Comparison of ENCODE assay signal across 1 cellular context in the genomic region with DNA sequence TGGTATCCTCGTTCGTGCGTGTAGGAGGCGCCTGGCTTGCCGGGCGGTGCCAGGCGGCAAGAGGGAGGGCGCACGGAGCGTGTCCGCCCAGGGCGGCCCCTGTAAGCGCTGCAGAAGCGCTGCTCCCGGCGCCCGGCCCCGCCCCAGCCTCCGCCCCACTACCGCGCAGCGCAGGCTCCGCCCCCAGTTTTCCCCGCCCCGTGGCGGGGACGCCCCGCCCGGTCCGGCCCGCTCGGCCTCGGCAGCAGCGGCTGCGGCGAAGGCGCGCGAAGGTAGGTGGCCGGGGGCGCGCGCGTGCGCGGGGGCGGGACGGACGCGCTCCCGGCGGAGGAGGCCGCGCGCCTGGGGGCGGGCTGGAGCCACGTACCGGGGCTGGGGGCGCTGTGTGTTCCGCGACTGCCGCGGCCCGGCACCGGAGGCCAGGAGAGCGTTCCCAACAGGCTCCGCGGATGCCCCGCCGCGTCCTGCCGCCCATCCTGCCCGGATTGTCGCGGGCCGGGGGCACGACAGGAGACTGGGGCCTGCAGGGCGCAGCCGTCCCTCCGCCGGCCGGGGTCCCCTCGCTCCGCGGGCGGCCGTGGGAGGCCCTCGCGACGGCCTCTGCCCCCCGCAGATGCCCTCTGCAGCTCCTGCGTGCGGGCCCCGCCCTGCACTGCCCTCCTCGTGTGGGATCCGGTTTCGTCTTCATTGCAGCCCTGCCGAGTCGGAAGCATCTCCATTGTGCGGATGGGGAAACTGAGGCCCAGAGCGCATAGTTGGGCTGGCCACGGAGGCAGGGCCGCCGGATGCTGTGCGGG.
TF ChIP-seq lines count a peak whose summit lies in the region.

No MANE protein-coding gene starts in this region.

TF ChIP-seq in HepG2, 621 proteins besides CTCF, POLR2A, EP300 and RAD21 (continued from another document and continues in another):
- TF ChIP-seq, protein P1, sequence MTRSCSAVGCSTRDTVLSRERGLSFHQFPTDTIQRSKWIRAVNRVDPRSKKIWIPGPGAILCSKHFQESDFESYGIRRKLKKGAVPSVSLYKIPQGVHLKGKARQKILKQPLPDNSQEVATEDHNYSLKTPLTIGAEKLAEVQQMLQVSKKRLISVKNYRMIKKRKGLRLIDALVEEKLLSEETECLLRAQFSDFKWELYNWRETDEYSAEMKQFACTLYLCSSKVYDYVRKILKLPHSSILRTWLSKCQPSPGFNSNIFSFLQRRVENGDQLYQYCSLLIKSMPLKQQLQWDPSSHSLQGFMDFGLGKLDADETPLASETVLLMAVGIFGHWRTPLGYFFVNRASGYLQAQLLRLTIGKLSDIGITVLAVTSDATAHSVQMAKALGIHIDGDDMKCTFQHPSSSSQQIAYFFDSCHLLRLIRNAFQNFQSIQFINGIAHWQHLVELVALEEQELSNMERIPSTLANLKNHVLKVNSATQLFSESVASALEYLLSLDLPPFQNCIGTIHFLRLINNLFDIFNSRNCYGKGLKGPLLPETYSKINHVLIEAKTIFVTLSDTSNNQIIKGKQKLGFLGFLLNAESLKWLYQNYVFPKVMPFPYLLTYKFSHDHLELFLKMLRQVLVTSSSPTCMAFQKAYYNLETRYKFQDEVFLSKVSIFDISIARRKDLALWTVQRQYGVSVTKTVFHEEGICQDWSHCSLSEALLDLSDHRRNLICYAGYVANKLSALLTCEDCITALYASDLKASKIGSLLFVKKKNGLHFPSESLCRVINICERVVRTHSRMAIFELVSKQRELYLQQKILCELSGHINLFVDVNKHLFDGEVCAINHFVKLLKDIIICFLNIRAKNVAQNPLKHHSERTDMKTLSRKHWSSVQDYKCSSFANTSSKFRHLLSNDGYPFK (CRISPR knock-in tag; IDR thresholded peaks at IDR 0.05; ENCODE audit: borderline replicate concordance), result no peak
- TF ChIP-seq NR3C1 (CRISPR knock-in tag; IDR thresholded peaks at IDR 0.05), result no peak
- TF ChIP-seq, protein P2, sequence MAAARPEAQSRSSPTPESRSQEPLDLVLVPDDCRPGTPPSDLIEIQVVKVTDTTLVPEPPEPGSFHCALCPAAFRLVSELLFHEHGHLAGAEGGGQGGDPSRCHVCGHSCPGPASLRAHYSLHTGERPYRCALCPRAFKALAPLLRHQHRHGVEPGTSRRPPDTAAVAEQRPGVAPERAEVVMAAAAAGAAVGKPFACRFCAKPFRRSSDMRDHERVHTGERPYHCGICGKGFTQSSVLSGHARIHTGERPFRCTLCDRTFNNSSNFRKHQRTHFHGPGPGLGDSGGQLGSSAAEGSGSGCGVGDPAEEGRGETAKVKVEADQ (CRISPR knock-in tag; IDR thresholded peaks at IDR 0.05; ENCODE audit: borderline replicate concordance), result peak; percentile 33; the same call in 1 of the 2 replicates
- TF ChIP-seq ZMAT3 (CRISPR knock-in tag; conservative IDR thresholded peaks at IDR 0.05), result no peak
- no peak for TF ChIP-seq ZNF841 (CRISPR knock-in tag; IDR thresholded peaks at IDR 0.05; ENCODE audit: borderline replicate concordance)
- TF ChIP-seq, protein P3, sequence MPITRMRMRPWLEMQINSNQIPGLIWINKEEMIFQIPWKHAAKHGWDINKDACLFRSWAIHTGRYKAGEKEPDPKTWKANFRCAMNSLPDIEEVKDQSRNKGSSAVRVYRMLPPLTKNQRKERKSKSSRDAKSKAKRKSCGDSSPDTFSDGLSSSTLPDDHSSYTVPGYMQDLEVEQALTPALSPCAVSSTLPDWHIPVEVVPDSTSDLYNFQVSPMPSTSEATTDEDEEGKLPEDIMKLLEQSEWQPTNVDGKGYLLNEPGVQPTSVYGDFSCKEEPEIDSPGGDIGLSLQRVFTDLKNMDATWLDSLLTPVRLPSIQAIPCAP (CRISPR knock-in tag; IDR thresholded peaks at IDR 0.05; ENCODE audit: low read depth), result no peak
- TF ChIP-seq TBP (CRISPR knock-in tag; IDR thresholded peaks at IDR 0.05), result no peak
- TF ChIP-seq MTF1 (CRISPR knock-in tag; IDR thresholded peaks at IDR 0.05), result no peak
- TF ChIP-seq, protein P4, sequence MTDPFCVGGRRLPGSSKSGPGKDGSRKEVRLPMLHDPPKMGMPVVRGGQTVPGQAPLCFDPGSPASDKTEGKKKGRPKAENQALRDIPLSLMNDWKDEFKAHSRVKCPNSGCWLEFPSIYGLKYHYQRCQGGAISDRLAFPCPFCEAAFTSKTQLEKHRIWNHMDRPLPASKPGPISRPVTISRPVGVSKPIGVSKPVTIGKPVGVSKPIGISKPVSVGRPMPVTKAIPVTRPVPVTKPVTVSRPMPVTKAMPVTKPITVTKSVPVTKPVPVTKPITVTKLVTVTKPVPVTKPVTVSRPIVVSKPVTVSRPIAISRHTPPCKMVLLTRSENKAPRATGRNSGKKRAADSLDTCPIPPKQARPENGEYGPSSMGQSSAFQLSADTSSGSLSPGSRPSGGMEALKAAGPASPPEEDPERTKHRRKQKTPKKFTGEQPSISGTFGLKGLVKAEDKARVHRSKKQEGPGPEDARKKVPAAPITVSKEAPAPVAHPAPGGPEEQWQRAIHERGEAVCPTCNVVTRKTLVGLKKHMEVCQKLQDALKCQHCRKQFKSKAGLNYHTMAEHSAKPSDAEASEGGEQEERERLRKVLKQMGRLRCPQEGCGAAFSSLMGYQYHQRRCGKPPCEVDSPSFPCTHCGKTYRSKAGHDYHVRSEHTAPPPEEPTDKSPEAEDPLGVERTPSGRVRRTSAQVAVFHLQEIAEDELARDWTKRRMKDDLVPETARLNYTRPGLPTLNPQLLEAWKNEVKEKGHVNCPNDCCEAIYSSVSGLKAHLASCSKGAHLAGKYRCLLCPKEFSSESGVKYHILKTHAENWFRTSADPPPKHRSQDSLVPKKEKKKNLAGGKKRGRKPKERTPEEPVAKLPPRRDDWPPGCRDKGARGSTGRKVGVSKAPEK (CRISPR knock-in tag; IDR thresholded peaks at IDR 0.05; ENCODE audit: borderline replicate concordance), result no peak
- TF ChIP-seq, protein P5, sequence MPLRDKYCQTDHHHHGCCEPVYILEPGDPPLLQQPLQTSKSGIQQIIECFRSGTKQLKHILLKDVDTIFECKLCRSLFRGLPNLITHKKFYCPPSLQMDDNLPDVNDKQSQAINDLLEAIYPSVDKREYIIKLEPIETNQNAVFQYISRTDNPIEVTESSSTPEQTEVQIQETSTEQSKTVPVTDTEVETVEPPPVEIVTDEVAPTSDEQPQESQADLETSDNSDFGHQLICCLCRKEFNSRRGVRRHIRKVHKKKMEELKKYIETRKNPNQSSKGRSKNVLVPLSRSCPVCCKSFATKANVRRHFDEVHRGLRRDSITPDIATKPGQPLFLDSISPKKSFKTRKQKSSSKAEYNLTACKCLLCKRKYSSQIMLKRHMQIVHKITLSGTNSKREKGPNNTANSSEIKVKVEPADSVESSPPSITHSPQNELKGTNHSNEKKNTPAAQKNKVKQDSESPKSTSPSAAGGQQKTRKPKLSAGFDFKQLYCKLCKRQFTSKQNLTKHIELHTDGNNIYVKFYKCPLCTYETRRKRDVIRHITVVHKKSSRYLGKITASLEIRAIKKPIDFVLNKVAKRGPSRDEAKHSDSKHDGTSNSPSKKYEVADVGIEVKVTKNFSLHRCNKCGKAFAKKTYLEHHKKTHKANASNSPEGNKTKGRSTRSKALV (CRISPR knock-in tag; IDR thresholded peaks at IDR 0.05), result no peak
- no peak for TF ChIP-seq RBM39 (IDR thresholded peaks at IDR 0.05; ENCODE audit: low read depth, low read length, poor library complexity, severe bottlenecking)
- peak; percentile 18; the same call in 1 of the 2 replicates for TF ChIP-seq ELF3 (CRISPR knock-in tag; IDR thresholded peaks at IDR 0.05)
- no peak for TF ChIP-seq RFX3 (CRISPR knock-in tag; IDR thresholded peaks at IDR 0.05)
- TF ChIP-seq SALL1 (CRISPR knock-in tag; IDR thresholded peaks at IDR 0.05), result peak; percentile 58; the same call in 1 of the 2 replicates
- TF ChIP-seq ZC3H4 (CRISPR knock-in tag; IDR thresholded peaks at IDR 0.05; ENCODE audit: borderline replicate concordance), result no peak
- TF ChIP-seq, protein P6, sequence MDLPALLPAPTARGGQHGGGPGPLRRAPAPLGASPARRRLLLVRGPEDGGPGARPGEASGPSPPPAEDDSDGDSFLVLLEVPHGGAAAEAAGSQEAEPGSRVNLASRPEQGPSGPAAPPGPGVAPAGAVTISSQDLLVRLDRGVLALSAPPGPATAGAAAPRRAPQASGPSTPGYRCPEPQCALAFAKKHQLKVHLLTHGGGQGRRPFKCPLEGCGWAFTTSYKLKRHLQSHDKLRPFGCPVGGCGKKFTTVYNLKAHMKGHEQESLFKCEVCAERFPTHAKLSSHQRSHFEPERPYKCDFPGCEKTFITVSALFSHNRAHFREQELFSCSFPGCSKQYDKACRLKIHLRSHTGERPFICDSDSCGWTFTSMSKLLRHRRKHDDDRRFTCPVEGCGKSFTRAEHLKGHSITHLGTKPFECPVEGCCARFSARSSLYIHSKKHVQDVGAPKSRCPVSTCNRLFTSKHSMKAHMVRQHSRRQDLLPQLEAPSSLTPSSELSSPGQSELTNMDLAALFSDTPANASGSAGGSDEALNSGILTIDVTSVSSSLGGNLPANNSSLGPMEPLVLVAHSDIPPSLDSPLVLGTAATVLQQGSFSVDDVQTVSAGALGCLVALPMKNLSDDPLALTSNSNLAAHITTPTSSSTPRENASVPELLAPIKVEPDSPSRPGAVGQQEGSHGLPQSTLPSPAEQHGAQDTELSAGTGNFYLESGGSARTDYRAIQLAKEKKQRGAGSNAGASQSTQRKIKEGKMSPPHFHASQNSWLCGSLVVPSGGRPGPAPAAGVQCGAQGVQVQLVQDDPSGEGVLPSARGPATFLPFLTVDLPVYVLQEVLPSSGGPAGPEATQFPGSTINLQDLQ (CRISPR knock-in tag; IDR thresholded peaks at IDR 0.05), result no peak
- peak; percentile 59; the same call in 1 of the 2 replicates for TF ChIP-seq ZNF768 (CRISPR knock-in tag; IDR thresholded peaks at IDR 0.05)
- TF ChIP-seq ZNF567 (CRISPR knock-in tag; IDR thresholded peaks at IDR 0.05; ENCODE audit: borderline replicate concordance), result no peak
- peak; percentile 63 for TF ChIP-seq HNRNPLL (IDR thresholded peaks at IDR 0.05; ENCODE audit: low read depth, low read length, poor library complexity, severe bottlenecking)
- TF ChIP-seq, protein P7, sequence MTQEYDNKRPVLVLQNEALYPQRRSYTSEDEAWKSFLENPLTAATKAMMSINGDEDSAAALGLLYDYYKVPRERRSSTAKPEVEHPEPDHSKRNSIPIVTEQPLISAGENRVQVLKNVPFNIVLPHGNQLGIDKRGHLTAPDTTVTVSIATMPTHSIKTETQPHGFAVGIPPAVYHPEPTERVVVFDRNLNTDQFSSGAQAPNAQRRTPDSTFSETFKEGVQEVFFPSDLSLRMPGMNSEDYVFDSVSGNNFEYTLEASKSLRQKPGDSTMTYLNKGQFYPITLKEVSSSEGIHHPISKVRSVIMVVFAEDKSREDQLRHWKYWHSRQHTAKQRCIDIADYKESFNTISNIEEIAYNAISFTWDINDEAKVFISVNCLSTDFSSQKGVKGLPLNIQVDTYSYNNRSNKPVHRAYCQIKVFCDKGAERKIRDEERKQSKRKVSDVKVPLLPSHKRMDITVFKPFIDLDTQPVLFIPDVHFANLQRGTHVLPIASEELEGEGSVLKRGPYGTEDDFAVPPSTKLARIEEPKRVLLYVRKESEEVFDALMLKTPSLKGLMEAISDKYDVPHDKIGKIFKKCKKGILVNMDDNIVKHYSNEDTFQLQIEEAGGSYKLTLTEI (CRISPR knock-in tag; conservative IDR thresholded peaks at IDR 0.05), result no peak
- TF ChIP-seq MED13 (CRISPR knock-in tag; IDR thresholded peaks at IDR 0.05), result no peak
- TF ChIP-seq ZNF776 (CRISPR knock-in tag; IDR thresholded peaks at IDR 0.05), result no peak
- TF ChIP-seq, protein P8, sequence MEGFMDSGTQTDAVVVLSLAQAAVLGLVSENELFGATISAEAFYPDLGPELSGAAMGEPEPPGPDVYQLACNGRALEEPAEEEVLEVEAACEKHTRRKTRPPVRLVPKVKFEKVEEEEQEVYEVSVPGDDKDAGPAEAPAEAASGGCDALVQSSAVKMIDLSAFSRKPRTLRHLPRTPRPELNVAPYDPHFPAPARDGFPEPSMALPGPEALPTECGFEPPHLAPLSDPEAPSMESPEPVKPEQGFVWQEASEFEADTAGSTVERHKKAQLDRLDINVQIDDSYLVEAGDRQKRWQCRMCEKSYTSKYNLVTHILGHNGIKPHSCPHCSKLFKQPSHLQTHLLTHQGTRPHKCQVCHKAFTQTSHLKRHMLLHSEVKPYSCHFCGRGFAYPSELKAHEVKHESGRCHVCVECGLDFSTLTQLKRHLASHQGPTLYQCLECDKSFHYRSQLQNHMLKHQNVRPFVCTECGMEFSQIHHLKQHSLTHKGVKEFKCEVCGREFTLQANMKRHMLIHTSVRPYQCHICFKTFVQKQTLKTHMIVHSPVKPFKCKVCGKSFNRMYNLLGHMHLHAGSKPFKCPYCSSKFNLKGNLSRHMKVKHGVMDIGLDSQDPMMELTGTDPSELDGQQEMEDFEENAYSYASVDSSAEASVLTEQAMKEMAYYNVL (CRISPR knock-in tag; IDR thresholded peaks at IDR 0.05; ENCODE audit: borderline replicate concordance), result no peak
- TF ChIP-seq ZNF616 (CRISPR knock-in tag; IDR thresholded peaks at IDR 0.05; ENCODE audit: low read depth), result no peak
- TF ChIP-seq ZFX (CRISPR knock-in tag; IDR thresholded peaks at IDR 0.05; ENCODE audit: low read depth), result peak; percentile 85
- TF ChIP-seq, protein P9, sequence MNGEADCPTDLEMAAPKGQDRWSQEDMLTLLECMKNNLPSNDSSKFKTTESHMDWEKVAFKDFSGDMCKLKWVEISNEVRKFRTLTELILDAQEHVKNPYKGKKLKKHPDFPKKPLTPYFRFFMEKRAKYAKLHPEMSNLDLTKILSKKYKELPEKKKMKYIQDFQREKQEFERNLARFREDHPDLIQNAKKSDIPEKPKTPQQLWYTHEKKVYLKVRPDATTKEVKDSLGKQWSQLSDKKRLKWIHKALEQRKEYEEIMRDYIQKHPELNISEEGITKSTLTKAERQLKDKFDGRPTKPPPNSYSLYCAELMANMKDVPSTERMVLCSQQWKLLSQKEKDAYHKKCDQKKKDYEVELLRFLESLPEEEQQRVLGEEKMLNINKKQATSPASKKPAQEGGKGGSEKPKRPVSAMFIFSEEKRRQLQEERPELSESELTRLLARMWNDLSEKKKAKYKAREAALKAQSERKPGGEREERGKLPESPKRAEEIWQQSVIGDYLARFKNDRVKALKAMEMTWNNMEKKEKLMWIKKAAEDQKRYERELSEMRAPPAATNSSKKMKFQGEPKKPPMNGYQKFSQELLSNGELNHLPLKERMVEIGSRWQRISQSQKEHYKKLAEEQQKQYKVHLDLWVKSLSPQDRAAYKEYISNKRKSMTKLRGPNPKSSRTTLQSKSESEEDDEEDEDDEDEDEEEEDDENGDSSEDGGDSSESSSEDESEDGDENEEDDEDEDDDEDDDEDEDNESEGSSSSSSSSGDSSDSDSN (CRISPR knock-in tag; IDR thresholded peaks at IDR 0.05), result peak; percentile 52; the same call in 1 of the 2 replicates
- no peak for TF ChIP-seq ZKSCAN1 (IDR thresholded peaks at IDR 0.05; ENCODE audit: low read length)
- TF ChIP-seq, protein P10, sequence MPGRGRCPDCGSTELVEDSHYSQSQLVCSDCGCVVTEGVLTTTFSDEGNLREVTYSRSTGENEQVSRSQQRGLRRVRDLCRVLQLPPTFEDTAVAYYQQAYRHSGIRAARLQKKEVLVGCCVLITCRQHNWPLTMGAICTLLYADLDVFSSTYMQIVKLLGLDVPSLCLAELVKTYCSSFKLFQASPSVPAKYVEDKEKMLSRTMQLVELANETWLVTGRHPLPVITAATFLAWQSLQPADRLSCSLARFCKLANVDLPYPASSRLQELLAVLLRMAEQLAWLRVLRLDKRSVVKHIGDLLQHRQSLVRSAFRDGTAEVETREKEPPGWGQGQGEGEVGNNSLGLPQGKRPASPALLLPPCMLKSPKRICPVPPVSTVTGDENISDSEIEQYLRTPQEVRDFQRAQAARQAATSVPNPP (CRISPR knock-in tag; IDR thresholded peaks at IDR 0.05), result peak; percentile 56; the same call in 1 of the 2 replicates
- no peak for TF ChIP-seq KLF12 (CRISPR knock-in tag; IDR thresholded peaks at IDR 0.05; ENCODE audit: borderline replicate concordance)
- no peak for TF ChIP-seq SP1 (IDR thresholded peaks at IDR 0.05)
- peak; percentile 30; the same call in 1 of the 2 replicates for TF ChIP-seq SP1 (CRISPR knock-in tag; IDR thresholded peaks at IDR 0.05)
